ENCODE assay signal across 16 cellular contexts in the genomic region with DNA sequence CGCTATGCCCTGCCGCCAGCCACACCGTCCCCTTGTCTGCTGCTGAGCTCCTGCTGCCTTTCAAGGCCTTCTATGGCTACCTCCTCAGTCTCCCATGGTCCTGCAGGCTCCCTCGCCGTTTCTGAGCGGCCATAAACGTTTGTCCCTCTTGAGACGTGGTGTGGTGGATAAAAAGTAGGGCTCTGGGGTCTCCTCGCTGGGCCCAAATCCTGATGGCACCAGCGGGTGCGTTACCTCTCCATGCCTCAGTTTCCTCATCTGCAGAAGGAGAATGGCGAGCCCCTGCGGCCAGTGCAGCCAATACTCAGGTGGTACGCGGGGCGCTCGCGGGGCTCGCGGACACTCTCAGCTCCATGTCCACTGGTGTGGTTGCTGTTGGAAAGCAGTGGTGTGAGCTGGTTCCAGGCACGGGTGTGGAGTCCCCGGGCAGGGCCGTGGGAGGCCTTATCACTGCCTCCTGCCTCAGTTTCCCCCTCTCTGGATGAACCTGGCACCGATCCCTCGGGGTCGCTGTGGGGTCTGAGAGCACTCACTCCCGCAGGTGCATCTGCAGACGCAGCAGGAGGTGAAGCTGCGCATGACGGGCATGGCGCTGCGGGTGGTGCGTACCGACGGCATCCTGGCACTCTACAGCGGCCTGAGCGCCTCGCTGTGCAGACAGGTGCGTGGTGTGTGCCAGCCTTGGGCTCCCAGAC. TPM values are rescaled to one million over a fixed set of nuclear protein-coding genes. Genes with fewer than 3 reads are reported as not detected.
A peak's percentile ranks its signal among the peaks of the same experiment; 100 is the strongest.
DNase-seq lines count a peak whose midpoint lies in the region; ATAC-seq and TF ChIP-seq lines count a peak whose summit lies in the region.
"Had no signal": no experiment of that assay in that cellular context is flagged by ENCODE, and none has a peak within 500 bp of the region (broad histone marks: within the 10 kb centered on the region; RNA-seq: fewer than 3 reads in every experiment).

No MANE protein-coding gene starts in this region.

- peak overlapping the region; percentile 98 for H3K4me2 ChIP-seq in BLaER1

- H3K27ac ChIP-seq in BLaER1, result no peak overlapping the region
- H3K27ac ChIP-seq: neutrophil had no signal

- peaks cover 30% of the 10 kb centered on the region for H4K20me1 ChIP-seq in BLaER1

- H3K9me3 ChIP-seq in BLaER1, result no peaks in the 10 kb centered on the region
- H3K9me3 ChIP-seq: neutrophil had no signal

- H3K4me3 Mint-ChIP-seq in Calu3 (ENCODE audit: low read depth, unreplicated experiment) (peak overlapping the region; percentile 92), nephron (peak overlapping the region; percentile 34 to 93 (median 58))
- H3K4me3 Mint-ChIP-seq in activated T-helper 1 cell treated with anti-CD3 and anti-CD28 coated beads, Interleukin-12 subunit alpha, Interleukin-12 subunit beta, Interleukin-2, Interleukin-4 antibody, amounts not matched to agents 30 ng/mL and 10 ng/mL and 1 ng/mL, durations not matched to agents 14 hours and 24 hours and 36 hours, result peak overlapping the region; percentile 26
- H3K4me3 Mint-ChIP-seq: memory B cell had no signal

- no peak overlapping the region for H3K4me3 ChIP-seq in BLaER1

- H3K4me1 Mint-ChIP-seq in Calu3 (ENCODE audit: low read depth, unreplicated experiment), result peaks cover 12% of the 10 kb centered on the region
- H3K4me1 Mint-ChIP-seq in activated T-helper 1 cell treated with anti-CD3 and anti-CD28 coated beads, Interleukin-12 subunit alpha, Interleukin-12 subunit beta, Interleukin-2, Interleukin-4 antibody, amounts not matched to agents 30 ng/mL and 10 ng/mL and 1 ng/mL, durations not matched to agents 14 hours and 24 hours and 36 hours (ENCODE audit: low read depth), result peaks cover 13% of the 10 kb centered on the region
- H3K4me1 Mint-ChIP-seq in nephron, result peaks cover 14% of the 10 kb centered on the region

- CTCF ChIA-PET in Calu3 (lab: Charles Lee), result interaction anchor here (1.1 kb wide), 1 partner anchor 107 kb away, joined by 3 read pairs; no protein-coding TSS in a partner anchor

- H3K9ac ChIP-seq in BLaER1, result peak overlapping the region; percentile 86; the same call in 1 of the 2 replicates

- H3K27ac Mint-ChIP-seq in Calu3 (ENCODE audit: unreplicated experiment) (no peak overlapping the region), nephron (no peak overlapping the region)
- H3K27ac Mint-ChIP-seq in activated T-helper 1 cell treated with anti-CD3 and anti-CD28 coated beads, Interleukin-12 subunit alpha, Interleukin-12 subunit beta, Interleukin-2, Interleukin-4 antibody, amounts not matched to agents 30 ng/mL and 10 ng/mL and 1 ng/mL, durations not matched to agents 14 hours and 24 hours and 36 hours, result no peak overlapping the region
- H3K27ac Mint-ChIP-seq: memory B cell had no signal

- H3K27me3 Mint-ChIP-seq in Calu3 (ENCODE audit: unreplicated experiment) (no peaks in the 10 kb centered on the region), nephron (ENCODE audit: low read depth) (peaks cover 16% of the 10 kb centered on the region)
- no peaks in the 10 kb centered on the region for H3K27me3 Mint-ChIP-seq in activated T-helper 1 cell treated with anti-CD3 and anti-CD28 coated beads, Interleukin-12 subunit alpha, Interleukin-12 subunit beta, Interleukin-2, Interleukin-4 antibody, amounts not matched to agents 30 ng/mL and 10 ng/mL and 1 ng/mL, durations not matched to agents 14 hours and 24 hours and 36 hours (ENCODE audit: insufficient read depth)
- H3K27me3 Mint-ChIP-seq: memory B cell had no signal

- no peaks in the 10 kb centered on the region for H3K9me3 Mint-ChIP-seq in Calu3 (ENCODE audit: low read depth, unreplicated experiment)
- no peaks in the 10 kb centered on the region for H3K9me3 Mint-ChIP-seq in activated T-helper 1 cell treated with anti-CD3 and anti-CD28 coated beads, Interleukin-12 subunit alpha, Interleukin-12 subunit beta, Interleukin-2, Interleukin-4 antibody, amounts not matched to agents 30 ng/mL and 10 ng/mL and 1 ng/mL, durations not matched to agents 14 hours and 24 hours and 36 hours
- no peaks in the 10 kb centered on the region for H3K9me3 Mint-ChIP-seq in nephron
- H3K9me3 Mint-ChIP-seq: memory B cell had no signal

- intact Hi-C loops in Calu3 (cut with micrococcal nuclease; ENCODE audit: unreplicated experiment), result no loop called here
- intact Hi-C loops in activated T-helper 1 cell treated with anti-CD3 and anti-CD28 coated beads, Interleukin-12 subunit alpha, Interleukin-12 subunit beta, Interleukin-2, Interleukin-4 antibody, amounts not matched to agents 30 ng/mL and 10 ng/mL and 1 ng/mL, durations not matched to agents 14 hours and 24 hours and 36 hours (cut with micrococcal nuclease), result loop anchor here (5.0 kb wide), 1 partner anchor 308 kb away; a partner anchor contains a TSS

- H3K36me3 ChIP-seq in BLaER1, result peaks cover 49% of the 10 kb centered on the region

- H3K36me3 Mint-ChIP-seq in Calu3 (ENCODE audit: insufficient read depth, unreplicated experiment) (peaks cover 63% of the 10 kb centered on the region), nephron (ENCODE audit: low read depth) (no peaks in the 10 kb centered on the region)
- H3K36me3 Mint-ChIP-seq in activated T-helper 1 cell treated with anti-CD3 and anti-CD28 coated beads, Interleukin-12 subunit alpha, Interleukin-12 subunit beta, Interleukin-2, Interleukin-4 antibody, amounts not matched to agents 30 ng/mL and 10 ng/mL and 1 ng/mL, durations not matched to agents 14 hours and 24 hours and 36 hours (ENCODE audit: low read depth), result peaks cover 5% of the 10 kb centered on the region
- H3K36me3 Mint-ChIP-seq: memory B cell had no signal

- DNase-seq in Calu3, result no peak
- DNase-seq in activated T-helper 1 cell treated with anti-CD3 and anti-CD28 coated beads, Interleukin-12 subunit alpha, Interleukin-12 subunit beta, Interleukin-2, Interleukin-4 antibody, amounts not matched to agents 30 ng/mL and 10 ng/mL and 1 ng/mL, durations not matched to agents 14 hours and 24 hours and 36 hours (ENCODE audit: low spot score), result no peak
- no peak for DNase-seq in pons (ENCODE audit: low spot score)
- no peak for DNase-seq in NCI-H446 treated with DMSO at 0.1 percent for 48 hours (lab: John Stamatoyannopoulos, UW)
- DNase-seq: GOT3; Kasumi-1; NCI-H1105 treated with DMSO at 0.1 percent for 48 hours; NCI-H2171 treated with DMSO at 0.1 percent for 48 hours; NCI-H774; stimulated activated CD4-positive, alpha-beta T cell treated with anti-CD3 and anti-CD28 coated beads, Interleukin-4, amount 100 ng/mL, for 1 hour had no signal

- no TSS peak for BruUV-seq in Calu3 (replicated peaks; lab: Mats Ljungman, UMichigan)

- TF ChIP-seq CTCF in Calu3 (IDR thresholded peaks at IDR 0.05; ENCODE audit: unreplicated experiment) (no peak), nephron (IDR thresholded peaks at IDR 0.05; ENCODE audit: unreplicated experiment in 3 of 3) (no peak)

- ATAC-seq in HG03139 (IDR thresholded peaks at IDR 0.05; ENCODE audit: unreplicated experiment), result no peak
- ATAC-seq in HG03095 (IDR thresholded peaks at IDR 0.05; ENCODE audit: unreplicated experiment), result no peak

- peaks cover 64% of the 10 kb centered on the region for H3K4me1 ChIP-seq in BLaER1

- H3K27me3 ChIP-seq in BLaER1, result no peaks in the 10 kb centered on the region
- H3K27me3 ChIP-seq: neutrophil had no signal

RNA-seq across cellular contexts. Expression of a gene that starts 2.5 kb away (rescaled TPM):
- total RNA-seq in Calu3 (2022), result 66.5 and 72.3 TPM in 2 replicates
- total RNA-seq in activated T-helper 1 cell treated with anti-CD3 and anti-CD28 coated beads, Interleukin-12 subunit alpha, Interleukin-12 subunit beta, Interleukin-2, Interleukin-4 antibody, amounts not matched to agents 30 ng/mL and 10 ng/mL and 1 ng/mL, durations not matched to agents 14 hours and 24 hours and 36 hours, result 45.7 and 49.6 TPM in 2 replicates

RNA-seq across cellular contexts. Expression of a gene that starts 11.4 kb away (rescaled TPM):
- total RNA-seq in Calu3 (2022), result 94.7 and 101 TPM in 2 replicates
- 232 TPM in 2 replicates for total RNA-seq in activated T-helper 1 cell treated with anti-CD3 and anti-CD28 coated beads, Interleukin-12 subunit alpha, Interleukin-12 subunit beta, Interleukin-2, Interleukin-4 antibody, amounts not matched to agents 30 ng/mL and 10 ng/mL and 1 ng/mL, durations not matched to agents 14 hours and 24 hours and 36 hours

RNA-seq across cellular contexts. Expression of a gene that starts 30.7 kb away (rescaled TPM):
- total RNA-seq in Calu3 (2022), result 160 and 167 TPM in 2 replicates
- total RNA-seq in activated T-helper 1 cell treated with anti-CD3 and anti-CD28 coated beads, Interleukin-12 subunit alpha, Interleukin-12 subunit beta, Interleukin-2, Interleukin-4 antibody, amounts not matched to agents 30 ng/mL and 10 ng/mL and 1 ng/mL, durations not matched to agents 14 hours and 24 hours and 36 hours, result 133 and 144 TPM in 2 replicates

RNA-seq across cellular contexts. Expression of a gene that starts 31.0 kb away (rescaled TPM):
- total RNA-seq in Calu3 (2022), result 35.4 and 40.1 TPM in 2 replicates
- 37.6 and 40.0 TPM in 2 replicates for total RNA-seq in activated T-helper 1 cell treated with anti-CD3 and anti-CD28 coated beads, Interleukin-12 subunit alpha, Interleukin-12 subunit beta, Interleukin-2, Interleukin-4 antibody, amounts not matched to agents 30 ng/mL and 10 ng/mL and 1 ng/mL, durations not matched to agents 14 hours and 24 hours and 36 hours

RNA-seq across cellular contexts. Expression of a gene that starts 48.0 kb away (rescaled TPM):
- 37.5 and 37.8 TPM in 2 replicates for total RNA-seq in Calu3 (2022)
- 59.3 and 62.1 TPM in 2 replicates for total RNA-seq in activated T-helper 1 cell treated with anti-CD3 and anti-CD28 coated beads, Interleukin-12 subunit alpha, Interleukin-12 subunit beta, Interleukin-2, Interleukin-4 antibody, amounts not matched to agents 30 ng/mL and 10 ng/mL and 1 ng/mL, durations not matched to agents 14 hours and 24 hours and 36 hours

Comparison
In these comparisons a context has a peak if more than half of its experiments do, and no peak if none do; other contexts are left out.
1. H3K4me3 Mint-ChIP-seq: peak in every context shown above with its lines; median percentile 92 in Calu3; 58 in nephron; 26 in activated T-helper 1 cell treated with anti-CD3 and anti-CD28 coated beads, Interleukin-12 subunit alpha, Interleukin-12 subunit beta, Interleukin-2, Interleukin-4 antibody, amounts not matched to agents 30 ng/mL and 10 ng/mL and 1 ng/mL, durations not matched to agents 14 hours and 24 hours and 36 hours.